Comparison of ENCODE assay signal across 2 cellular contexts in the genomic region with DNA sequence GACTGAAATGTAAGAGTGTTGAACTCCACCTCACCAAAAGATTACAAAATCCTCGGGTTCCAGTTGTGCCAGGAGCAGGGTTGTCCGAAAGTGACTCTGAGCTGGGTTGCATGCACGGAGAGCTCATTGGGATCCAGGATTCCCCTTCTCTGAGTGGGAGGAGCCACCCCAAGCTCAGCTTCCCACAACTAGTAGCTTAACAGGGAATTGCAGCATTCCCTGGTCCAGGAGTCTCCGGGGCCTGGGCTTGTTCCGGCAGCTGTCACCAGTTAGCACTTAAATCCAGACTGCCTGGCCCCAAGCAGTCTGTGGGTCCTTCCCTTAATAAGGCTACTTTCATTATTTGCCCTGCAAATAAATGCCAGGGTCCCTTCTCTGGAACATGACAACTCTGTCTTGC.
TF ChIP-seq lines count a peak whose summit lies in the region.

No MANE protein-coding gene starts in this region.

TF ChIP-seq in GM23338, 12 proteins besides CTCF, POLR2A, EP300 and RAD21:
- TF ChIP-seq ZNF331 (CRISPR knock-in tag; IDR thresholded peaks at IDR 0.05; ENCODE audit: low read depth) (no peak), CREB1 (CRISPR knock-in tag; IDR thresholded peaks at IDR 0.05; ENCODE audit: low read depth) (no peak)
- TF ChIP-seq, protein P1, sequence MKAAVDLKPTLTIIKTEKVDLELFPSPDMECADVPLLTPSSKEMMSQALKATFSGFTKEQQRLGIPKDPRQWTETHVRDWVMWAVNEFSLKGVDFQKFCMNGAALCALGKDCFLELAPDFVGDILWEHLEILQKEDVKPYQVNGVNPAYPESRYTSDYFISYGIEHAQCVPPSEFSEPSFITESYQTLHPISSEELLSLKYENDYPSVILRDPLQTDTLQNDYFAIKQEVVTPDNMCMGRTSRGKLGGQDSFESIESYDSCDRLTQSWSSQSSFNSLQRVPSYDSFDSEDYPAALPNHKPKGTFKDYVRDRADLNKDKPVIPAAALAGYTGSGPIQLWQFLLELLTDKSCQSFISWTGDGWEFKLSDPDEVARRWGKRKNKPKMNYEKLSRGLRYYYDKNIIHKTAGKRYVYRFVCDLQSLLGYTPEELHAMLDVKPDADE (IDR thresholded peaks at IDR 0.05) = no peak

TF ChIP-seq in WTC11, 78 proteins besides CTCF, POLR2A, EP300 and RAD21:
- TF ChIP-seq, protein P2, sequence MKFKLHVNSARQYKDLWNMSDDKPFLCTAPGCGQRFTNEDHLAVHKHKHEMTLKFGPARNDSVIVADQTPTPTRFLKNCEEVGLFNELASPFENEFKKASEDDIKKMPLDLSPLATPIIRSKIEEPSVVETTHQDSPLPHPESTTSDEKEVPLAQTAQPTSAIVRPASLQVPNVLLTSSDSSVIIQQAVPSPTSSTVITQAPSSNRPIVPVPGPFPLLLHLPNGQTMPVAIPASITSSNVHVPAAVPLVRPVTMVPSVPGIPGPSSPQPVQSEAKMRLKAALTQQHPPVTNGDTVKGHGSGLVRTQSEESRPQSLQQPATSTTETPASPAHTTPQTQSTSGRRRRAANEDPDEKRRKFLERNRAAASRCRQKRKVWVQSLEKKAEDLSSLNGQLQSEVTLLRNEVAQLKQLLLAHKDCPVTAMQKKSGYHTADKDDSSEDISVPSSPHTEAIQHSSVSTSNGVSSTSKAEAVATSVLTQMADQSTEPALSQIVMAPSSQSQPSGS (CRISPR knock-in tag; IDR thresholded peaks at IDR 0.05; ENCODE audit: borderline replicate concordance, low read depth) = no peak
- TF ChIP-seq, protein P3, sequence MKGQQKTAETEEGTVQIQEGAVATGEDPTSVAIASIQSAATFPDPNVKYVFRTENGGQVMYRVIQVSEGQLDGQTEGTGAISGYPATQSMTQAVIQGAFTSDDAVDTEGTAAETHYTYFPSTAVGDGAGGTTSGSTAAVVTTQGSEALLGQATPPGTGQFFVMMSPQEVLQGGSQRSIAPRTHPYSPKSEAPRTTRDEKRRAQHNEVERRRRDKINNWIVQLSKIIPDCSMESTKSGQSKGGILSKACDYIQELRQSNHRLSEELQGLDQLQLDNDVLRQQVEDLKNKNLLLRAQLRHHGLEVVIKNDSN (CRISPR knock-in tag; IDR thresholded peaks at IDR 0.05) = no peak
- TF ChIP-seq SOX15 (CRISPR knock-in tag; IDR thresholded peaks at IDR 0.05) (no peak), ELF4 (CRISPR knock-in tag; IDR thresholded peaks at IDR 0.05; ENCODE audit: low read depth) (no peak), TEAD4 (CRISPR knock-in tag; IDR thresholded peaks at IDR 0.05) (no peak)
TF ChIP-seq in WTC11: peak in this region for 0.
